10 cellular contexts compared by ENCODE assay signal in the genomic region with DNA sequence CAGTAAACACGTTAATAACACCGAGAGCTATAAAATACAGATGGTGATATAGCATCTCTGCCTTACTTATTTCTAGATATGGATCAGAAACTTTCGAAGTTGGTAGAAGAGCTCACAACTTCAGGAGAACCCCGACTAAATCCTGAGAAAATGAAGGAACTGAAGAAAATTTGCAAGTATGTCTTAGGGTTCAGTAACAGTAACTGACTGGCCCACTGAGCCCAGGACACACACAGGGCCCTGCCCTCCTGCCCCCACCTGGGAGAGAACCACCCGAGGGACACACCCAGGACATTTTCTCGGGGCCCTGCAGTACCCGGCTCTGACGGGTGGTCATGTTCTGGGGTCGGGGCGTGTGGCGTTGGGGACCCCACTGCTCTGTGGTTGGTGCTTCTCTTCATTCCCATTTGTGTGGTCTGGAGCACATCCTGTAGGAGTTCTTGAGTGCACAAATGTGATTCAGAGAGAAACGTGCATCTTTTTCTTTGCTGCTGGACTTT. TPM values are rescaled to one million over a fixed set of nuclear protein-coding genes. Genes with fewer than 3 reads are reported as not detected.
A peak's percentile ranks its signal among the peaks of the same experiment; 100 is the strongest.
DNase-seq lines count a peak whose midpoint lies in the region; TF ChIP-seq lines count a peak whose summit lies in the region.
"Had no signal": no experiment of that assay in that cellular context is flagged by ENCODE, and none has a peak within 500 bp of the region (broad histone marks: within the 10 kb centered on the region; RNA-seq: fewer than 3 reads in every experiment).

No MANE protein-coding gene starts in this region.

- no peak overlapping the region for H3K18ac ChIP-seq in mesendoderm (ENCODE audit: low read length)

- H2AK5ac ChIP-seq in mesendoderm (ENCODE audit: low read length): no peak overlapping the region

- H2BK15ac ChIP-seq in mesendoderm (replicated peaks; ENCODE audit: low read depth): no peak overlapping the region

- H3K56ac ChIP-seq in mesendoderm (ENCODE audit: low read length): peak overlapping the region; percentile 98

- no peaks in the 10 kb centered on the region for H3K36me3 ChIP-seq in breast epithelium
- H3K36me3 ChIP-seq in mesendoderm (ENCODE audit: control insufficient read depth, insufficient read depth, low read length): no peaks in the 10 kb centered on the region
- no peaks in the 10 kb centered on the region for H3K36me3 ChIP-seq in uterus

- H3K4me2 ChIP-seq in mesendoderm (ENCODE audit: low read length): peak overlapping the region; percentile 94

- H2BK120ac ChIP-seq in mesendoderm (ENCODE audit: low read depth, low read length): no peak overlapping the region

- H4K8ac ChIP-seq in mesendoderm (ENCODE audit: low read depth, low read length): no peak overlapping the region

- H3K27ac ChIP-seq in breast epithelium (peak overlapping the region; percentile 97 to 99), mesendoderm (ENCODE audit: low read depth, low read length) (peak overlapping the region; percentile 93), uterus (peak overlapping the region; percentile 94 to 100)

- H3K23ac ChIP-seq in mesendoderm (ENCODE audit: low read length): no peak overlapping the region

- H3K27me3 Mint-ChIP-seq in activated naive CD4-positive, alpha-beta T cell treated with anti-CD3 and anti-CD28 coated beads, Interleukin-2, amount 50 U/mL, for 24 hours: no peaks in the 10 kb centered on the region

- H4K5ac ChIP-seq in mesendoderm (ENCODE audit: low read length): no peak overlapping the region

- H3K79me2 ChIP-seq in mesendoderm (ENCODE audit: control insufficient read depth, insufficient read depth, low read length): no peaks in the 10 kb centered on the region

- H3K4me3 ChIP-seq in breast epithelium (peak overlapping the region; percentile 81 to 93 (median 92)), mesendoderm (ENCODE audit: low read length) (no peak overlapping the region), uterus (peak overlapping the region; percentile 66 to 95)

- H3K9me3 ChIP-seq in breast epithelium: no peaks in the 10 kb centered on the region
- H3K9me3 ChIP-seq in uterus: no peaks in the 10 kb centered on the region

- peaks cover 44% of the 10 kb centered on the region for H3K4me1 Mint-ChIP-seq in activated naive CD4-positive, alpha-beta T cell treated with anti-CD3 and anti-CD28 coated beads, Interleukin-2, amount 50 U/mL, for 24 hours

- H3K36me3 Mint-ChIP-seq in activated naive CD4-positive, alpha-beta T cell treated with anti-CD3 and anti-CD28 coated beads, Interleukin-2, amount 50 U/mL, for 24 hours: no peaks in the 10 kb centered on the region

- H3K9me3 Mint-ChIP-seq in activated naive CD4-positive, alpha-beta T cell treated with anti-CD3 and anti-CD28 coated beads, Interleukin-2, amount 50 U/mL, for 24 hours: no peaks in the 10 kb centered on the region

- peak overlapping the region; percentile 59 for H3K4ac ChIP-seq in mesendoderm (ENCODE audit: low read depth, low read length)

- H3K4me3 Mint-ChIP-seq in activated naive CD4-positive, alpha-beta T cell treated with anti-CD3 and anti-CD28 coated beads, Interleukin-2, amount 50 U/mL, for 24 hours: peak overlapping the region; percentile 88

- peak overlapping the region; percentile 99 for H3K9ac ChIP-seq in mesendoderm (ENCODE audit: low read length)

- TF ChIP-seq CTCF in breast epithelium (IDR thresholded peaks at IDR 0.05) (no peak), uterus (IDR thresholded peaks at IDR 0.05) (no peak)

- H3K79me1 ChIP-seq in mesendoderm (ENCODE audit: low read length): peaks cover 7% of the 10 kb centered on the region

- peaks cover 3 to 11% of the 10 kb centered on the region in 2 donors for H3K4me1 ChIP-seq in breast epithelium
- H3K4me1 ChIP-seq in mesendoderm (ENCODE audit: control insufficient read depth, low read depth, low read length): no peaks in the 10 kb centered on the region
- peaks cover 0 to 9% of the 10 kb centered on the region in 2 donors for H3K4me1 ChIP-seq in uterus

- no CpG with 5 or more reads among the region's 12 CpGs for WGBS in mesendoderm (ENCODE audit: extremely low coverage, insufficient coverage, low lambda C conversion rate)

- peak overlapping the region; percentile 89 for H3K27ac Mint-ChIP-seq in activated naive CD4-positive, alpha-beta T cell treated with anti-CD3 and anti-CD28 coated beads, Interleukin-2, amount 50 U/mL, for 24 hours

- intact Hi-C loops in breast epithelium (cut with DNase I; ENCODE audit: low total_unique reads) (no loop called here), uterus (cut with DNase I; ENCODE audit: low total_unique reads) (loop anchor here (5.0 kb wide), 1 partner anchor 101 kb away; the partner anchor contains the start of gene CTBP1)

- no peak for DNase-seq in activated naive CD4-positive, alpha-beta T cell treated with Interleukin-2 at 50 U/mL for 16 hours
- DNase-seq in breast epithelium (ENCODE audit: low spot score in 2 of 2) (no peak), mesendoderm (no peak), uterus (no peak), A172 (ENCODE audit: low spot score) (no peak)
- no peak for DNase-seq in central memory CD4-positive, alpha-beta T cell
- DNase-seq in activated CD8-positive, alpha-beta memory T cell treated with anti-CD3 and anti-CD28 coated beads, Interleukin-2, amount 50 U/mL, for 4 hours: no peak

- H2BK5ac ChIP-seq in mesendoderm (ENCODE audit: low read length): no peak overlapping the region

- TF ChIP-seq POLR2A in breast epithelium (IDR thresholded peaks at IDR 0.05) (no peak), uterus (IDR thresholded peaks at IDR 0.05) (no peak)

- H3K27me3 ChIP-seq in breast epithelium (no peaks in the 10 kb centered on the region), mesendoderm (ENCODE audit: insufficient read depth, low read length, poor library complexity) (no peaks in the 10 kb centered on the region), uterus (no peaks in the 10 kb centered on the region)

RNA-seq across cellular contexts. Expression of gene UVSSA, which starts 1.1 kb away (rescaled TPM):
- total RNA-seq in breast epithelium: 10 to 100 TPM; 13.9 to 22.9 (median 14.3) TPM
- 4.3 TPM for polyA plus RNA-seq in mesendoderm (2013, experiment 1 of 2)
- 4.6 TPM for polyA plus RNA-seq in mesendoderm (2013, experiment 2 of 2)
- 10 to 100 TPM; 13.1 to 37.2 (median 19.3) TPM for total RNA-seq in uterus
- total RNA-seq in A172 (2014; rRNA removed; shearing (Covaris generic)): 7.2 and 9.8 TPM in 2 replicates

RNA-seq across cellular contexts. Expression of gene NKX1-1, which starts 58.2 kb away (rescaled TPM):
- total RNA-seq in breast epithelium (not detected), uterus (not detected)
- not detected for polyA plus RNA-seq in mesendoderm (2013, experiment 1 of 2)
- not detected for polyA plus RNA-seq in mesendoderm (2013, experiment 2 of 2)
- not detected in 2 replicates for total RNA-seq in A172 (2014; rRNA removed; shearing (Covaris generic))
- total RNA-seq: glomerular endothelial cell, LHCN-M2 had no signal

RNA-seq across cellular contexts. Expression of gene MAEA, which starts 58.4 kb away (rescaled TPM):
- 10 to 100 TPM; 49.9 to 76.7 (median 62.3) TPM for total RNA-seq in breast epithelium
- 57.0 TPM for polyA plus RNA-seq in mesendoderm (2013, experiment 1 of 2)
- polyA plus RNA-seq in mesendoderm (2013, experiment 2 of 2): 55.7 TPM
- 10 to 100 TPM; 32.3 to 70.7 (median 67.8) TPM for total RNA-seq in uterus
- 80.9 and 100 TPM in 2 replicates for total RNA-seq in A172 (2014; rRNA removed; shearing (Covaris generic))
